ENCODE assay signal across 26 cellular contexts in genomic region chr10:42380926-42381547, GRCh38.
"Had no signal": no experiment of that assay in that cellular context is flagged by ENCODE, and none has a peak within 500 bp of the region (broad histone marks: within the 10 kb centered on the region; RNA-seq: fewer than 3 reads in every experiment).

No MANE protein-coding gene starts in this region.

- DNase-seq: stimulated activated CD4-positive, alpha-beta T cell treated with anti-CD3 and anti-CD28 coated beads, Interleukin-2, amount 100 ng/mL, for 48 hours; stimulated activated CD4-positive, alpha-beta T cell treated with anti-CD3 and anti-CD28 coated beads, Interleukin-4, amount 100 ng/mL, for 1 hour; stimulated activated CD4-positive, alpha-beta T cell treated with anti-CD3 and anti-CD28 coated beads, Interleukin-4, amount 100 ng/mL, for 24 hours; stimulated activated CD4-positive, alpha-beta T cell treated with anti-CD3 and anti-CD28 coated beads, Interleukin-4, amount 100 ng/mL, for 4 hours; stimulated activated CD8-positive, alpha-beta memory T cell treated with anti-CD3 and anti-CD28 coated beads, Interleukin-4, amount 100 ng/mL, for 48 hours; stimulated activated naive B cell treated with anti-CD40 and anti-IgM and Interleukin-4, amounts not matched to agents 10 μg/mL and 1 μg/mL and 100 μg/mL, for 72 hours; stimulated activated naive CD4-positive, alpha-beta T cell; stimulated activated naive CD4-positive, alpha-beta T cell treated with Interleukin-2 at 50 U/mL for 16 hours; stimulated activated naive CD8-positive, alpha-beta T cell treated with anti-CD3 and anti-CD28 coated beads, Interleukin-15, amount 100 ng/mL, for 72 hours; stimulated activated naive CD8-positive, alpha-beta T cell treated with anti-CD3 and anti-CD28 coated beads, Interleukin-15, Interleukin-2, amounts not matched to agents 100 U/mL and 50 U/mL, for 24 hours; stomach; substantia nigra; testis; thyroid gland; tibial artery; transverse colon; trophoblast cell; upper lobe of left lung; upper lobe of right lung; uterus had no signal

- H3K27ac ChIP-seq: stomach, suprapubic skin, testis, thoracic aorta, thyroid gland, tibial artery, tibial nerve, transverse colon, upper lobe of left lung, upper lobe of right lung, uterus, vagina had no signal

- H3K4me3 ChIP-seq: stomach, suprapubic skin, testis, thoracic aorta, thyroid gland, tibial artery, tibial nerve, transverse colon, upper lobe of left lung, upper lobe of right lung, uterus, vagina had no signal

- H3K9me3 ChIP-seq: suprapubic skin, testis, thoracic aorta, thyroid gland, tibial nerve, transverse colon, upper lobe of left lung, upper lobe of right lung, uterus, vagina had no signal

- H3K36me3 ChIP-seq: stomach, suprapubic skin, thoracic aorta, thyroid gland, tibial artery, tibial nerve, transverse colon, upper lobe of left lung, upper lobe of right lung, uterus, vagina had no signal

- ATAC-seq: stimulated activated effector memory CD8-positive, alpha-beta T cell treated with anti-CD3 and anti-CD28 coated beads, Interleukin-12 subunit alpha, Interleukin-12 subunit beta, amount 100 ng/mL, for 72 hours; stimulated activated memory B cell treated with anti-CD40 and anti-IgM and Interleukin-4, amounts not matched to agents 10 μg/mL and 1 μg/mL and 100 μg/mL, for 72 hours; stimulated activated naive B cell treated with anti-CD40 and anti-IgM and Interleukin-4, amounts not matched to agents 10 μg/mL and 1 μg/mL and 100 μg/mL, for 72 hours; stimulated activated naive CD8-positive, alpha-beta T cell treated with anti-CD3 and anti-CD28 coated beads, Interleukin-15, amount 100 ng/mL, for 72 hours; stimulated activated naive CD8-positive, alpha-beta T cell treated with anti-CD3 and anti-CD28 coated beads, Interleukin-15, Interleukin-2, amounts not matched to agents 100 U/mL and 50 U/mL, for 24 hours; upper lobe of right lung had no signal

- H3K4me1 ChIP-seq: stomach, suprapubic skin, testis, thyroid gland, tibial artery, tibial nerve, transverse colon, upper lobe of left lung, upper lobe of right lung, uterus, vagina had no signal

- H3K27me3 ChIP-seq: stomach, suprapubic skin, testis, thyroid gland, tibial artery, tibial nerve, transverse colon, upper lobe of left lung, upper lobe of right lung, uterus, vagina had no signal
